8 cellular contexts compared by ENCODE assay signal in the genomic region with DNA sequence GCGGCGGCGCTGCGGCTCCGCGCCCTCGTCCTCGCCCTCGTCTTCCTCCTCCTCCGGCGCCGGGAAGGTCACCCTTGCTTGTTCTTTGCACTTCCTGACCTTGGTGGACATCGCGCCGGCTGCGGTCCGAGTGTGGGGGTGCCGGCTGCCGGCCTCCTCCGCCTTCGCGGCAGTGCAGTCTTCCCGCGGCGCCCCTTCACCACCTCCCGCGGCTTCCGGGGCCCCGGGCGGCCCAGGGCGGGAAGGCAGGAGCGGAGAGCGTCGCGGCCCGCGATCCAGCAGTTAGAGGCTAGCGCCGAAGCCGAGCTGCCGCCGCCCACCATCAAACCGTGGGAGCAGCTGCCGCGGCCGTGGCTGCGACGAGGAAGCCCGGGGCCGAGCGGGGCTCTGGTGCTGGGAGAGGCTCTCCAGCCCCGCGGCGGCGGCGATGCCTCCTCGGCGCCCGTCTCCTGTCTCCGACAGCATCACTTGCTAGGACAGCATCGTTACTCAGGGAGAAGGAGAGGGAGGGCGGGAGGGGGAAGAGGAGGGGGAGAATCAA. TPM values are rescaled to one million over a fixed set of nuclear protein-coding genes. Genes with fewer than 3 reads are reported as not detected.
A peak's percentile ranks its signal among the peaks of the same experiment; 100 is the strongest.
DNase-seq lines count a peak whose midpoint lies in the region; ATAC-seq and TF ChIP-seq lines count a peak whose summit lies in the region.

TSS of gene TRPC3 (minus strand) at position 491 of the 541 bp plus-strand sequence. CDS start at position 111, 380 bp downstream.

- no peaks in the 10 kb centered on the region for H3K9me3 Mint-ChIP-seq in activated naive CD4-positive, alpha-beta T cell treated with anti-CD3 and anti-CD28 coated beads, Interleukin-2, amount 50 U/mL, for 72 hours

- H3K36me3 Mint-ChIP-seq in activated naive CD4-positive, alpha-beta T cell treated with anti-CD3 and anti-CD28 coated beads, Interleukin-2, amount 50 U/mL, for 72 hours, result peaks cover 0 to 6% of the 10 kb centered on the region in 2 donors

- no peaks in the 10 kb centered on the region for H3K36me3 ChIP-seq in HAP-1 (replicated peaks)
- no peaks in the 10 kb centered on the region for H3K36me3 ChIP-seq in OCI-LY3 (replicated peaks; ENCODE audit: low read depth, low read length)
- no peaks in the 10 kb centered on the region for H3K36me3 ChIP-seq in heart right ventricle
- H3K36me3 ChIP-seq in psoas muscle (ENCODE audit: insufficient read depth in 1 of 2, low read depth in 1 of 2), result no peaks in the 10 kb centered on the region

- TF ChIP-seq CTCF in OCI-LY3 (IDR thresholded peaks at IDR 0.05; ENCODE audit: low read depth, low read length), result no peak
- TF ChIP-seq CTCF in heart right ventricle (IDR thresholded peaks at IDR 0.05), result no peak
- TF ChIP-seq CTCF in psoas muscle (IDR thresholded peaks at IDR 0.05), result no peak

- intact Hi-C loops in heart right ventricle (cut with DNase I) (loop anchor here in 4 of 10 donors (5.0 to 10.0 kb wide), 3 partner anchors 201 to 273 kb away; partner anchors contain the start of gene BLTP1 (in 2 of the 4)), psoas muscle (cut with DNase I) (loop anchor here in 1 of 2 donors (5.0 kb wide), 1 partner anchor 201 kb away; the partner anchor contains the start of gene BLTP1)

- in situ Hi-C loops in HAP-1 (cut with MboI; ENCODE audit: low sequenced_read_pairs), result no loop called here

- no peak within 1 kb of the TSS for H3K9ac ChIP-seq in OCI-LY3 (ENCODE audit: low read length)

- no peaks in the 10 kb centered on the region for H3K9me3 ChIP-seq in HAP-1
- no peaks in the 10 kb centered on the region for H3K9me3 ChIP-seq in OCI-LY3 (ENCODE audit: insufficient read depth, low read length)
- H3K9me3 ChIP-seq in heart right ventricle, result no peaks in the 10 kb centered on the region
- no peaks in the 10 kb centered on the region for H3K9me3 ChIP-seq in psoas muscle

- H3K27ac Mint-ChIP-seq in activated naive CD4-positive, alpha-beta T cell treated with anti-CD3 and anti-CD28 coated beads, Interleukin-2, amount 50 U/mL, for 72 hours, result peak within 1 kb of the TSS in 1 of 2 donors; percentile 45

- H2AFZ ChIP-seq in OCI-LY3 (ENCODE audit: low read depth, low read length), result peak within 1 kb of the TSS; percentile 92; the same call in 1 of the 2 replicates

- H3K4me3 ChIP-seq in HAP-1 (peak within 1 kb of the TSS; percentile 22), OCI-LY3 (ENCODE audit: low read length) (peak within 1 kb of the TSS; percentile 92), heart right ventricle (peak within 1 kb of the TSS; percentile 54 to 65 (median 62)), psoas muscle (peak within 1 kb of the TSS; percentile 71)

- H4K20me1 ChIP-seq in OCI-LY3 (ENCODE audit: insufficient read depth, low read length), result no peaks in the 10 kb centered on the region

- H3K79me2 ChIP-seq in OCI-LY3 (ENCODE audit: low read length), result no peaks in the 10 kb centered on the region

- H3K27me3 ChIP-seq in HAP-1 (ENCODE audit: low read depth) (peaks cover 36% of the 10 kb centered on the region), OCI-LY3 (ENCODE audit: low read depth, low read length) (peaks cover 16% of the 10 kb centered on the region), heart right ventricle (peaks cover 4 to 75% (median 56%) of the 10 kb centered on the region in 7 donors), psoas muscle (ENCODE audit: insufficient read depth in 3 of 3, low read length in 2 of 3) (peaks cover 0 to 47% (median 17%) of the 10 kb centered on the region in 3 donors)

- 0 to 1% methylated on average over 53 to 62 of the region's 62 CpGs for WGBS in heart right ventricle, 2 donors
- WGBS in psoas muscle, 3 donors, result 1 to 2% (median 1%) methylated on average over 47 to 62 of the region's 62 CpGs

- ATAC-seq in activated naive CD4-positive, alpha-beta T cell treated with anti-CD3 and anti-CD28 coated beads, Interleukin-2, amount 50 U/mL, for 72 hours, result peak; percentile 35 to 50
- ATAC-seq in heart right ventricle, result peak in 4 of 8 donors; percentile 29 to 56 (median 34)
- ATAC-seq in psoas muscle, result peak in 3 of 4 donors; percentile 24 to 45 (median 25)

- H3K4me1 ChIP-seq in HAP-1 (no peaks in the 10 kb centered on the region), OCI-LY3 (ENCODE audit: low read length) (0 out of 2 replicates have a peak, but pooled peaks cover 2% of the 10 kb centered on the region), heart right ventricle (peaks cover 0 to 23% (median 17%) of the 10 kb centered on the region in 9 donors), psoas muscle (no peaks in the 10 kb centered on the region)

- DNase-seq in ELF-1 (ENCODE audit: low read depth, low spot score) (peak; percentile 42), HAP-1 (ENCODE audit: low spot score in 2 of 2) (peak in 1 of 2 experiments; percentile 44), heart right ventricle (peak in 1 of 2 donors; percentile 28), psoas muscle (peak; percentile 29 to 56), MV-4-11 (lab: John Stamatoyannopoulos, UW) (no peak), inferior parietal cortex (ENCODE audit: extremely low spot score) (no peak)
- DNase-seq in activated naive CD4-positive, alpha-beta T cell treated with anti-CD3 and anti-CD28 coated beads, Interleukin-2, amount 50 U/mL, for 72 hours (ENCODE audit: low spot score in 2 of 2), result peak; percentile 43 to 57

- H3K4me2 ChIP-seq in OCI-LY3 (ENCODE audit: low read length), result peak within 1 kb of the TSS; percentile 99

- H3K27ac ChIP-seq in OCI-LY3 (ENCODE audit: low read length) (no peak within 1 kb of the TSS), heart right ventricle (peak within 1 kb of the TSS in 2 of 10 donors; percentile 12 to 45), psoas muscle (no peak within 1 kb of the TSS)

RNA-seq across cellular contexts. Expression of gene TRPC3, which starts in this region (rescaled TPM):
- 1 to 10 TPM; 2.0 to 2.3 TPM for total RNA-seq in activated naive CD4-positive, alpha-beta T cell treated with anti-CD3 and anti-CD28 coated beads, Interleukin-2, amount 50 U/mL, for 72 hours
- total RNA-seq in heart right ventricle (under 1 TPM in 6 of 10 donors, not detected in 4; 0.13 to 0.28 (median 0.17) TPM), psoas muscle (under 1 TPM in 3 of 4 donors, not detected in 1; 0.07 to 0.15 (median 0.11) TPM)
- polyA plus RNA-seq in heart right ventricle (under 1 TPM in 1 of 2 donors, not detected in 1; 0.17 TPM), psoas muscle (under 1 TPM; 0.04 to 0.08 (median 0.04) TPM)

Comparison
In these comparisons a context has a peak if more than half of its experiments do, and no peak if none do; other contexts are left out.
1. Peak in DNase-seq, ATAC-seq and H3K4me3 ChIP-seq in psoas muscle; RNA of the gene not detected or under 1 TPM.
2. DNase-seq: peak in ELF-1 (single experiment) and activated naive CD4-positive, alpha-beta T cell treated with anti-CD3 and anti-CD28 coated beads, Interleukin-2, amount 50 U/mL, for 72 hours (2 of 2); none in MV-4-11 (single experiment) and inferior parietal cortex (single experiment).
3. H3K4me3 ChIP-seq: peak in every context shown above with its lines; median percentile 92 in OCI-LY3; 71 in psoas muscle; 62 in heart right ventricle; 22 in HAP-1.